ENCODE assay signal across 10 cellular contexts in the genomic region with DNA sequence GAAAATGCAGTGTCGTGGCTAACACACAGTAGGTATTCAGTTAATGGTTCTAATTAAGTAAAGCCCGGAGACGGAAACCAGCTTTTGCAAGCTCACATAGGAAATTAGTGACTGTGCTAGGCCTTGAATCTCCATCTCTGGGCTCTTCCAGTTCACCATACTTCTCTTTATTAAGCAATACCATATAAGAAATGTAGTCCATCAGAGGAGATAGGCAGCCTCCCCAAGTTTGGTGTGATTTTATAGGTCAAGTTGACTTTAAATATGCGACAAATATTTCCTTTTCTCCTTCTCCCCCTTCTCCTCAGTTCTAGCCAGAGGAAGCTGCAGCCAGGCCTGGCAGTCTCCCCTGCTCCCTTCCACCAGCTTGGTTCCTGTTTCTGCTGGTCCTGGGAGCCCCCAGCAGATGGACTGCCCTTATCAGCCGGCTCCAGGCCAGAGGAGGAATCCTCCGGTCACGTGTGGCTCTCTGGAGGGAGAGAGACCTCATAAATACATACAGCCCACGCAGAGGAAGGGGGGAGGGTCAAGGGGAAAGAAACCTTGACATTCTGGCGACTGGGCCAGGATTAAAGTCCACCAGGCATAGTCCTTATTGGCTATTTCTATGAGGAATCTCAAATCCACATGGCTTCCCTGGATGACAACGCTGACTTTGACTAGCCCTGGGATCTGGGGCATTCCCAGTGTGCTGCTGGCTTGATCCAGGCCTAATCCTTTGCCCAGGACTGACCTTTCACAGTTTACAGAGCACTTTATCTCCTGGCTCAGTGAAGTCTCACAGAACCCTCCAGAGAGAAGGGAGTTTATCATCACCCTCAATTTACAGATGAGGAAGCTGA.
DNase-seq lines count a peak whose midpoint lies in the region; ATAC-seq and TF ChIP-seq lines count a peak whose summit lies in the region.
"Had no signal": no experiment of that assay in that cellular context is flagged by ENCODE, and none has a peak within 500 bp of the region (broad histone marks: within the 10 kb centered on the region; RNA-seq: fewer than 3 reads in every experiment).

No MANE protein-coding gene starts in this region.

- no peaks in the 10 kb centered on the region for H3K36me3 Mint-ChIP-seq in GM23338 (ENCODE audit: low read depth)
- no peaks in the 10 kb centered on the region for H3K36me3 Mint-ChIP-seq in activated CD4-positive, alpha-beta memory T cell treated with anti-CD3 and anti-CD28 coated beads for 36 hours

- H3K9me3 ChIP-seq in WERI-Rb-1 (ENCODE audit: severe bottlenecking) (no peaks in the 10 kb centered on the region), hepatocyte (ENCODE audit: low read depth) (no peaks in the 10 kb centered on the region)

- intact Hi-C loops in sciatic nerve (cut with DNase I): no loop called here
- intact Hi-C loops in activated CD4-positive, alpha-beta memory T cell treated with anti-CD3 and anti-CD28 coated beads for 36 hours (cut with micrococcal nuclease): no loop called here

- peaks cover 8% of the 10 kb centered on the region for H3K4me1 Mint-ChIP-seq in GM23338
- peaks cover 10% of the 10 kb centered on the region for H3K4me1 Mint-ChIP-seq in activated CD4-positive, alpha-beta memory T cell treated with anti-CD3 and anti-CD28 coated beads for 36 hours (ENCODE audit: low read depth)

- WGBS in hepatocyte (ENCODE audit: low lambda C conversion rate, missing lambda C conversion rate): 36% methylated on average over 10 of the region's 10 CpGs

- peaks cover 3% of the 10 kb centered on the region for H3K27me3 Mint-ChIP-seq in GM23338 (ENCODE audit: insufficient read depth, low read depth, poor library complexity)
- no peaks in the 10 kb centered on the region for H3K27me3 Mint-ChIP-seq in activated CD4-positive, alpha-beta memory T cell treated with anti-CD3 and anti-CD28 coated beads for 36 hours

- no peaks in the 10 kb centered on the region for H3K4me1 ChIP-seq in GM23338 (ENCODE audit: insufficient read depth)
- H3K4me1 ChIP-seq in hepatocyte (ENCODE audit: insufficient read depth): peaks cover 71% of the 10 kb centered on the region

- no peak overlapping the region for H3K4me2 ChIP-seq in GM23338
- H3K4me2 ChIP-seq in hepatocyte: peak overlapping the region; percentile 27

- H3K27ac Mint-ChIP-seq in GM23338: no peak overlapping the region
- no peak overlapping the region for H3K27ac Mint-ChIP-seq in activated CD4-positive, alpha-beta memory T cell treated with anti-CD3 and anti-CD28 coated beads for 36 hours

- peak overlapping the region; percentile 69 for H2AFZ ChIP-seq in GM23338
- no peak overlapping the region for H2AFZ ChIP-seq in hepatocyte

- H3K36me3 ChIP-seq in GM23338 (ENCODE audit: insufficient read depth): no peaks in the 10 kb centered on the region
- H3K36me3 ChIP-seq in WERI-Rb-1: no peaks in the 10 kb centered on the region
- H3K36me3 ChIP-seq in hepatocyte (replicated peaks; ENCODE audit: insufficient read depth, low read depth): no peaks in the 10 kb centered on the region

- CTCF ChIA-PET in activated CD4-positive, alpha-beta memory T cell treated with anti-CD3 and anti-CD28 coated beads for 36 hours (lab: Charles Lee): no interaction called here

- H3K79me2 ChIP-seq in GM23338 (replicated peaks; ENCODE audit: insufficient read depth): no peaks in the 10 kb centered on the region
- no peaks in the 10 kb centered on the region for H3K79me2 ChIP-seq in hepatocyte

- no peak for TF ChIP-seq CTCF in GM23338 (conservative IDR thresholded peaks at IDR 0.05; ENCODE audit: low read depth in 2 of 2)
- TF ChIP-seq CTCF in WERI-Rb-1 (IDR thresholded peaks at IDR 0.05; ENCODE audit: low read depth, low read length): 0 out of 2 replicates have a peak, but pooled peaks have one; percentile 11
- no peak for TF ChIP-seq CTCF in hepatocyte (IDR thresholded peaks at IDR 0.05; ENCODE audit: poor library complexity)

- H4K20me1 ChIP-seq in GM23338 (replicated peaks; ENCODE audit: insufficient read depth) (no peaks in the 10 kb centered on the region), hepatocyte (ENCODE audit: insufficient read depth, poor library complexity, severe bottlenecking) (no peaks in the 10 kb centered on the region)

- no peak overlapping the region for H3K4me3 ChIP-seq in GM23338
- no peak overlapping the region for H3K4me3 ChIP-seq in WERI-Rb-1 (ENCODE audit: low read depth, low read length)
- H3K4me3 ChIP-seq in hepatocyte: no peak overlapping the region

- H3K27me3 ChIP-seq in GM23338 (ENCODE audit: insufficient read depth) (peaks cover 8% of the 10 kb centered on the region; the same call in 1 of the 2 replicates), WERI-Rb-1 (ENCODE audit: insufficient read depth, low read depth, severe bottlenecking) (no peaks in the 10 kb centered on the region), hepatocyte (no peaks in the 10 kb centered on the region)

- DNase-seq in GM23338 (ENCODE audit: low spot score) (no peak), WERI-Rb-1 (peak; percentile 90), hepatocyte (ENCODE audit: low spot score) (peak; percentile 90), sciatic nerve (ENCODE audit: low spot score) (peak; percentile 64), occipital lobe (lab: John Stamatoyannopoulos, UW) (no peak)
- no peak for DNase-seq in activated CD4-positive, alpha-beta memory T cell treated with anti-CD3 and anti-CD28 coated beads for 36 hours
- DNase-seq: DND-41, NCI-H2171 treated with DMSO at 0.1 percent for 48 hours had no signal

- H3K9me2 ChIP-seq in GM23338 (ENCODE audit: insufficient read depth) (no peaks in the 10 kb centered on the region), hepatocyte (replicated peaks; ENCODE audit: insufficient read depth) (no peaks in the 10 kb centered on the region)

- H3K4me3 Mint-ChIP-seq in GM23338: no peak overlapping the region
- no peak overlapping the region for H3K4me3 Mint-ChIP-seq in activated CD4-positive, alpha-beta memory T cell treated with anti-CD3 and anti-CD28 coated beads for 36 hours

- H3F3A ChIP-seq in GM23338 (replicated peaks; ENCODE audit: low read depth): no peaks in the 10 kb centered on the region

- no peaks in the 10 kb centered on the region for H3K9me3 Mint-ChIP-seq in GM23338
- no peaks in the 10 kb centered on the region for H3K9me3 Mint-ChIP-seq in activated CD4-positive, alpha-beta memory T cell treated with anti-CD3 and anti-CD28 coated beads for 36 hours

- ATAC-seq in GM23338 (no peak), sciatic nerve (no peak), HG02840 (IDR thresholded peaks at IDR 0.05; ENCODE audit: low FRiP score, unreplicated experiment) (no peak), GM21423 (IDR thresholded peaks at IDR 0.05; ENCODE audit: unreplicated experiment) (no peak)

- POLR2A ChIA-PET in activated CD4-positive, alpha-beta memory T cell treated with anti-CD3 and anti-CD28 coated beads for 36 hours (lab: Charles Lee): no interaction called here

- H3K27ac ChIP-seq in GM23338 (ENCODE audit: low read depth) (no peak overlapping the region), WERI-Rb-1 (peak overlapping the region; percentile 70), hepatocyte (peak overlapping the region; percentile 92)

TF ChIP-seq in GM23338, 12 proteins besides CTCF, POLR2A, EP300 and RAD21 (continues in another document):
- TF ChIP-seq, protein P1, sequence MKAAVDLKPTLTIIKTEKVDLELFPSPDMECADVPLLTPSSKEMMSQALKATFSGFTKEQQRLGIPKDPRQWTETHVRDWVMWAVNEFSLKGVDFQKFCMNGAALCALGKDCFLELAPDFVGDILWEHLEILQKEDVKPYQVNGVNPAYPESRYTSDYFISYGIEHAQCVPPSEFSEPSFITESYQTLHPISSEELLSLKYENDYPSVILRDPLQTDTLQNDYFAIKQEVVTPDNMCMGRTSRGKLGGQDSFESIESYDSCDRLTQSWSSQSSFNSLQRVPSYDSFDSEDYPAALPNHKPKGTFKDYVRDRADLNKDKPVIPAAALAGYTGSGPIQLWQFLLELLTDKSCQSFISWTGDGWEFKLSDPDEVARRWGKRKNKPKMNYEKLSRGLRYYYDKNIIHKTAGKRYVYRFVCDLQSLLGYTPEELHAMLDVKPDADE (IDR thresholded peaks at IDR 0.05): no peak
- TF ChIP-seq STAT1 (IDR thresholded peaks at IDR 0.05; ENCODE audit: unreplicated experiment) (no peak), NANOG (IDR thresholded peaks at IDR 0.05; ENCODE audit: borderline replicate concordance) (no peak)

Comparison
In these comparisons a context has a peak if more than half of its experiments do, and no peak if none do; other contexts are left out.
1. DNase-seq: peak in WERI-Rb-1 (single experiment), hepatocyte (single experiment) and sciatic nerve (single experiment); none in GM23338 (single experiment), activated CD4-positive, alpha-beta memory T cell treated with anti-CD3 and anti-CD28 coated beads for 36 hours (single experiment) and occipital lobe (single experiment).